Comparison of ENCODE assay signal across 1 cellular context in the genomic region with DNA sequence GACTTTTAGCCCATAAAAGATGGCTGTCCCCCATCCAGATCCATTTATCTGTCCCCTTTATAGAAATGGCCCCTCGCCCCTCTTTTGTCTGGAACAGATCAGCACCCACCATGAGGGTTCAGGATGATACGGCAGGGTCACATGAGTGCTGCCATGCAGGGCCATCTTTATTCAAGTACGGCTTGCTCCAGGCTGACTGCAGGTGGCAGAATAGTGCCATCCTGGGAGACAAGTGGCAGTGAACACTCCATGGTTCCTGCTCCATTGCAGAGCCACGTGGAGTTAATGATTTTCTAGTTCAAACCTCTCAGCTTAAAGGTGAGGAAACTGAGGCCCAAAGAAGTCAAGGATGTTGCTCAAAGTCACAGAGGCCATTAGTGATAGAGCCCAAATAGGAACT.
TF ChIP-seq lines count a peak whose summit lies in the region.

No MANE protein-coding gene starts in this region.

TF ChIP-seq in WTC11, 78 proteins besides CTCF, POLR2A, EP300 and RAD21 (continued from another document):
- TF ChIP-seq ZNF317 (CRISPR knock-in tag; IDR thresholded peaks at IDR 0.05; ENCODE audit: borderline replicate concordance, low read depth) (no peak), HMGA2 (CRISPR knock-in tag; IDR thresholded peaks at IDR 0.05) (no peak), ZBTB21 (CRISPR knock-in tag; IDR thresholded peaks at IDR 0.05; ENCODE audit: borderline replicate concordance) (no peak), TCF7 (CRISPR knock-in tag; IDR thresholded peaks at IDR 0.05; ENCODE audit: low read depth) (no peak), NFE2L1 (CRISPR knock-in tag; IDR thresholded peaks at IDR 0.05) (no peak), JAZF1 (CRISPR knock-in tag; IDR thresholded peaks at IDR 0.05) (no peak), OVOL2 (CRISPR knock-in tag; IDR thresholded peaks at IDR 0.05; ENCODE audit: borderline replicate concordance) (no peak)
- TF ChIP-seq, protein P1, sequence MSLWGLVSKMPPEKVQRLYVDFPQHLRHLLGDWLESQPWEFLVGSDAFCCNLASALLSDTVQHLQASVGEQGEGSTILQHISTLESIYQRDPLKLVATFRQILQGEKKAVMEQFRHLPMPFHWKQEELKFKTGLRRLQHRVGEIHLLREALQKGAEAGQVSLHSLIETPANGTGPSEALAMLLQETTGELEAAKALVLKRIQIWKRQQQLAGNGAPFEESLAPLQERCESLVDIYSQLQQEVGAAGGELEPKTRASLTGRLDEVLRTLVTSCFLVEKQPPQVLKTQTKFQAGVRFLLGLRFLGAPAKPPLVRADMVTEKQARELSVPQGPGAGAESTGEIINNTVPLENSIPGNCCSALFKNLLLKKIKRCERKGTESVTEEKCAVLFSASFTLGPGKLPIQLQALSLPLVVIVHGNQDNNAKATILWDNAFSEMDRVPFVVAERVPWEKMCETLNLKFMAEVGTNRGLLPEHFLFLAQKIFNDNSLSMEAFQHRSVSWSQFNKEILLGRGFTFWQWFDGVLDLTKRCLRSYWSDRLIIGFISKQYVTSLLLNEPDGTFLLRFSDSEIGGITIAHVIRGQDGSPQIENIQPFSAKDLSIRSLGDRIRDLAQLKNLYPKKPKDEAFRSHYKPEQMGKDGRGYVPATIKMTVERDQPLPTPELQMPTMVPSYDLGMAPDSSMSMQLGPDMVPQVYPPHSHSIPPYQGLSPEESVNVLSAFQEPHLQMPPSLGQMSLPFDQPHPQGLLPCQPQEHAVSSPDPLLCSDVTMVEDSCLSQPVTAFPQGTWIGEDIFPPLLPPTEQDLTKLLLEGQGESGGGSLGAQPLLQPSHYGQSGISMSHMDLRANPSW (CRISPR knock-in tag; conservative IDR thresholded peaks at IDR 0.05; ENCODE audit: low read depth): no peak
